20 cellular contexts compared by ENCODE assay signal in genomic region chr9:70451765-70452164, GRCh38. TPM values are rescaled to one million over a fixed set of nuclear protein-coding genes. Genes with fewer than 3 reads are reported as not detected.
DNase-seq lines count a peak whose midpoint lies in the region; ATAC-seq, FAIRE-seq and TF ChIP-seq lines count a peak whose summit lies in the region.
"Had no signal": no experiment of that assay in that cellular context is flagged by ENCODE, and none has a peak within 500 bp of the region (broad histone marks: within the 10 kb centered on the region; RNA-seq: fewer than 3 reads in every experiment).

No MANE protein-coding gene starts in this region.

- no peaks in the 10 kb centered on the region for H3K9me3 Mint-ChIP-seq in effector memory CD8-positive, alpha-beta T cell
- H3K9me3 Mint-ChIP-seq: CD4-positive, alpha-beta T cell had no signal

- CTCF ChIA-PET in HepG2 (lab: Yijun Ruan, JAX; ENCODE audit: low intra/inter-chr PET ratio, low total read pairs) = no interaction called here

- H2AFZ ChIP-seq in HepG2 (ENCODE audit: low read length) = no peak overlapping the region
- H2AFZ ChIP-seq: GM23248 had no signal

- intact Hi-C loops in HepG2 (cut with micrococcal nuclease; ENCODE audit: unreplicated experiment) = no loop called here
- intact Hi-C loops in gastrocnemius medialis (cut with DNase I; ENCODE audit: low total_unique reads) = no loop called here

- no peak overlapping the region for H3K27ac Mint-ChIP-seq in effector memory CD8-positive, alpha-beta T cell
- H3K27ac Mint-ChIP-seq: CD4-positive, alpha-beta T cell had no signal

- no peak for FAIRE-seq in HepG2 (lab: Jason Lieb, UNC)
- FAIRE-seq: A204.1, D721Med, G401.6, GM12892, GM18507 had no signal

- H3K27me3 Mint-ChIP-seq in effector memory CD8-positive, alpha-beta T cell = no peaks in the 10 kb centered on the region
- H3K27me3 Mint-ChIP-seq: CD4-positive, alpha-beta T cell had no signal

- no peak overlapping the region for H3K4me3 Mint-ChIP-seq in effector memory CD8-positive, alpha-beta T cell
- H3K4me3 Mint-ChIP-seq: CD4-positive, alpha-beta T cell had no signal

- no TSS peak for BruUV-seq in HepG2 (replicated peaks; lab: Mats Ljungman, UMichigan)

- no peak overlapping the region for H3K9ac ChIP-seq in liver (ENCODE audit: low read depth in 1 of 2, low read length in 2 of 2)
- H3K9ac ChIP-seq in HepG2 (ENCODE audit: insufficient read depth, low read depth, low read length) = no peak overlapping the region
- H3K9ac ChIP-seq: GM23248 had no signal

- TF ChIP-seq CTCF in liver (IDR thresholded peaks at IDR 0.05; ENCODE audit: low read depth, low read length, missing input control) (no peak), HepG2 (CRISPR knock-in tag; IDR thresholded peaks at IDR 0.05) (no peak), gastrocnemius medialis (IDR thresholded peaks at IDR 0.05 in 4 of 5, conservative IDR thresholded peaks at IDR 0.05 in 1 of 5) (no peak)

- H3K4me1 Mint-ChIP-seq in effector memory CD8-positive, alpha-beta T cell (ENCODE audit: low read depth in 2 of 2) = no peaks in the 10 kb centered on the region

- no peaks in the 10 kb centered on the region for H3K36me3 Mint-ChIP-seq in effector memory CD8-positive, alpha-beta T cell (ENCODE audit: insufficient read depth)

- WGBS in liver = 57% methylated on average over 5 of the region's 5 CpGs
- 19% methylated on average over 5 of the region's 5 CpGs for WGBS in HepG2 (ENCODE audit: low lambda C conversion rate)

- no peaks in the 10 kb centered on the region for H3K79me2 ChIP-seq in HepG2 (ENCODE audit: insufficient read depth, low read length)

- no peaks in the 10 kb centered on the region for H3K27me3 ChIP-seq in liver (ENCODE audit: control insufficient read depth in 4 of 4, insufficient read depth in 4 of 4, low read length in 3 of 4)
- H3K27me3 ChIP-seq in HepG2 (ENCODE audit: control insufficient read depth in 1 of 2, insufficient read depth in 2 of 2, low read length in 2 of 2) = no peaks in the 10 kb centered on the region
- no peaks in the 10 kb centered on the region for H3K27me3 ChIP-seq in gastrocnemius medialis

- H3K9me3 ChIP-seq in liver (ENCODE audit: control insufficient read depth in 4 of 4, low read length in 3 of 4) (no peaks in the 10 kb centered on the region), HepG2 (ENCODE audit: low read length) (no peaks in the 10 kb centered on the region), gastrocnemius medialis (no peaks in the 10 kb centered on the region)
- H3K9me3 ChIP-seq: Caco-2, HAP-1 had no signal

- POLR2A ChIA-PET in HepG2 (lab: Yijun Ruan, JAX) = interaction anchor here (1.2 kb wide), 1 partner anchor 18 kb away, joined by 4 read pairs; no protein-coding TSS in a partner anchor

- in situ Hi-C loops in HepG2 (cut with HindIII; ENCODE audit: extremely low pct_ligation_motif_present, low pct_unique_long_range_greater_than_20kb) = no loop called here
- in situ Hi-C loops in gastrocnemius medialis (cut with MboI; ENCODE audit: low sequenced_read_pairs in 4 of 4) = no loop called here

- H3K4me1 ChIP-seq in liver (ENCODE audit: control insufficient read depth in 4 of 4, insufficient read depth in 4 of 4, low read length in 3 of 4) = no peaks in the 10 kb centered on the region
- peaks cover 12% of the 10 kb centered on the region; the same call in 1 of the 2 replicates for H3K4me1 ChIP-seq in HepG2 (ENCODE audit: insufficient read depth, low read length)
- H3K4me1 ChIP-seq in gastrocnemius medialis = peaks cover 0 to 20% of the 10 kb centered on the region in 2 donors
- H3K4me1 ChIP-seq: Caco-2, HAP-1 had no signal

- TF ChIP-seq RAD21 in liver (IDR thresholded peaks at IDR 0.05) (no peak), HepG2 (CRISPR knock-in tag; IDR thresholded peaks at IDR 0.05) (no peak)

- TF ChIP-seq EP300 in HepG2 (IDR thresholded peaks at IDR 0.05; ENCODE audit: low read depth in 2 of 2, low read length in 2 of 2) = no peak
- no peak for TF ChIP-seq EP300 in HepG2 (CRISPR knock-in tag; IDR thresholded peaks at IDR 0.05; ENCODE audit: borderline replicate concordance)

- no peak overlapping the region for H3K4me2 ChIP-seq in HepG2 (ENCODE audit: low read depth, low read length)

- TF ChIP-seq POLR2A in HepG2 (IDR thresholded peaks at IDR 0.05; ENCODE audit: insufficient read depth in 1 of 2, low read depth in 2 of 2, low read length in 2 of 2) (no peak), gastrocnemius medialis (IDR thresholded peaks at IDR 0.05) (no peak)

- no peak for DNase-seq in HepG2 (ENCODE audit: low spot score)
- no peak for DNase-seq in left lobe of liver (ENCODE audit: low spot score)
- DNase-seq in gastrocnemius medialis = no peak
- DNase-seq in effector memory CD8-positive, alpha-beta T cell = no peak
- DNase-seq: ACHN; AML-193; Caco-2; CD4-positive, alpha-beta T cell; GM23248; IMR-90 had no signal

- no peak overlapping the region for H3K27ac ChIP-seq in liver (ENCODE audit: low read depth in 1 of 2, low read length in 2 of 2)
- no peak overlapping the region for H3K27ac ChIP-seq in HepG2 (ENCODE audit: extremely low read length, insufficient read depth, low read length)
- H3K27ac ChIP-seq in gastrocnemius medialis = peak overlapping the region; percentile 46 to 71 (median 68)
- H3K27ac ChIP-seq: C4-2B, GM23248, HL-60 had no signal

- ATAC-seq in HepG2 = no peak
- ATAC-seq in left lobe of liver = peak; percentile 56
- ATAC-seq in gastrocnemius medialis = no peak
- ATAC-seq in HG03469 (IDR thresholded peaks at IDR 0.05; ENCODE audit: unreplicated experiment) = no peak
- no peak for ATAC-seq in effector memory CD8-positive, alpha-beta T cell (replicated peaks)

- H3K4me3 ChIP-seq in liver (ENCODE audit: low read depth in 1 of 3, low read length in 3 of 3) = no peak overlapping the region
- no peak overlapping the region for H3K4me3 ChIP-seq in HepG2 (replicated peaks in 1 of 3; ENCODE audit: insufficient read depth in 1 of 3, low read depth in 2 of 3, low read length in 3 of 3)
- no peak overlapping the region for H3K4me3 ChIP-seq in gastrocnemius medialis
- H3K4me3 ChIP-seq: GM23248, HAP-1 had no signal

- H3K36me3 ChIP-seq in liver (ENCODE audit: control insufficient read depth in 4 of 4, insufficient read depth in 3 of 4, low read depth in 1 of 4, low read length in 3 of 4) = no peaks in the 10 kb centered on the region
- no peaks in the 10 kb centered on the region for H3K36me3 ChIP-seq in HepG2 (replicated peaks in 1 of 2; ENCODE audit: control insufficient read depth in 1 of 2, insufficient read depth in 2 of 2, low read length in 2 of 2)
- no peaks in the 10 kb centered on the region for H3K36me3 ChIP-seq in gastrocnemius medialis
- H3K36me3 ChIP-seq: HAP-1 had no signal

- H4K20me1 ChIP-seq in HepG2 (ENCODE audit: insufficient read depth, low read length) = no peaks in the 10 kb centered on the region

TF ChIP-seq in liver, 16 proteins besides CTCF, POLR2A, EP300 and RAD21 (continues in another document):
- TF ChIP-seq ATF3 (IDR thresholded peaks at IDR 0.05) = no peak

TF ChIP-seq in HepG2, 621 proteins besides CTCF, POLR2A, EP300 and RAD21 (continues in another document):
- TF ChIP-seq SMYD3 (CRISPR knock-in tag; IDR thresholded peaks at IDR 0.05) = no peak
- no peak for TF ChIP-seq THAP8 (CRISPR knock-in tag; IDR thresholded peaks at IDR 0.05; ENCODE audit: borderline replicate concordance)

RNA-seq across cellular contexts. Expression of gene KLF9, which starts 37.3 kb away (rescaled TPM):
- total RNA-seq in liver = 10 to 100 TPM in 1 of 2 donors, 1 to 10 TPM in 1; 2.2 to 77.0 TPM
- polyA plus RNA-seq in liver = 10 to 100 TPM; 15.0 to 18.4 TPM
- 5.7 and 7.2 TPM in 2 replicates for total RNA-seq in HepG2 (2016; rRNA removed; fragmentation: Illumina TruSeq; extraction: Trizol)
- 0.79 and 0.81 TPM in 2 replicates for total RNA-seq in HepG2 (2016; cell fraction: cytosol; rRNA removed; fragmentation: Illumina TruSeq; extraction: Trizol; ENCODE audit: low read depth)
- 5.6 and 6.3 TPM in 2 replicates for total RNA-seq in HepG2 (2016; cell fraction: insoluble cytoplasmic fraction; rRNA removed; fragmentation: Illumina TruSeq; extraction: Trizol)
- 3.6 and 4.2 TPM in 2 replicates for total RNA-seq in HepG2 (2016; cell fraction: membrane; rRNA removed; fragmentation: Illumina TruSeq; extraction: Trizol)
- total RNA-seq in HepG2 (2016; cell fraction: nucleus; rRNA removed; fragmentation: Illumina TruSeq; extraction: Trizol) = 6.0 and 6.2 TPM in 2 replicates
- polyA plus RNA-seq in HepG2 (2011; rRNA removed) = 7.1 and 7.2 TPM in 2 replicates
- polyA plus RNA-seq in HepG2 (2011; cell fraction: cytosol; rRNA removed) = 5.3 and 5.8 TPM in 2 replicates
- polyA plus RNA-seq in HepG2 (2011; cell fraction: nucleus; rRNA removed) = 3.3 and 4.2 TPM in 2 replicates
- 8.3 and 8.5 TPM in 2 replicates for polyA plus RNA-seq in HepG2 (2012)
- 0.36 and 0.37 TPM in 2 replicates for polyA plus RNA-seq in HepG2 (2016; cell fraction: cytosol; fragmentation: Illumina TruSeq; extraction: Trizol; ENCODE audit: low read depth)
- polyA plus RNA-seq in HepG2 (2016; cell fraction: insoluble cytoplasmic fraction; fragmentation: Illumina TruSeq; extraction: Trizol; ENCODE audit: low read depth) = 7.0 TPM in 2 replicates
- polyA plus RNA-seq in HepG2 (2016; cell fraction: membrane; fragmentation: Illumina TruSeq; extraction: Trizol; ENCODE audit: low read depth) = 1.6 and 2.0 TPM in 2 replicates
- 6.3 and 7.1 TPM in 2 replicates for polyA plus RNA-seq in HepG2 (2016; cell fraction: nucleus; fragmentation: Illumina TruSeq; extraction: Trizol; ENCODE audit: insufficient read depth, low read depth)
- polyA minus RNA-seq in HepG2 (2011; rRNA and poly(A)+ RNA removed; ENCODE audit: low replicate concordance) = 2.5 and 9.7 TPM in 2 replicates
- 7.8 and 8.0 TPM in 2 replicates for polyA minus RNA-seq in HepG2 (2011; cell fraction: cytosol; rRNA and poly(A)+ RNA removed)
- polyA minus RNA-seq in HepG2 (2011; cell fraction: nucleus; rRNA and poly(A)+ RNA removed) = 6.2 and 7.5 TPM in 2 replicates
- total RNA-seq in left lobe of liver = 35.5 TPM
- 100 to 1,000 TPM; 122 to 174 (median 169) TPM for total RNA-seq in gastrocnemius medialis

Comparison
In these comparisons a context has a peak if more than half of its experiments do, and no peak if none do; other contexts are left out.
1. H3K27ac ChIP-seq: peak in gastrocnemius medialis (4 of 4); none in liver (0 of 2) and HepG2 (single experiment).